ENCODE assay signal across 9 cellular contexts in genomic region chr4:138953962-138954371, GRCh38.
DNase-seq lines count a peak whose midpoint lies in the region; FAIRE-seq and TF ChIP-seq lines count a peak whose summit lies in the region.
"Had no signal": no experiment of that assay in that cellular context is flagged by ENCODE, and none has a peak within 500 bp of the region (broad histone marks: within the 10 kb centered on the region; RNA-seq: fewer than 3 reads in every experiment).

No MANE protein-coding gene starts in this region.

- no peaks in the 10 kb centered on the region for H4K20me1 ChIP-seq in keratinocyte (ENCODE audit: control insufficient read depth, extremely low read depth, insufficient read depth, low read length)

- peaks cover 8% of the 10 kb centered on the region for H3K4me1 Mint-ChIP-seq in activated T-helper 1 cell treated with anti-CD3 and anti-CD28 coated beads, Interleukin-12 subunit alpha, Interleukin-12 subunit beta, Interleukin-2, Interleukin-4 antibody, amounts not matched to agents 30 ng/mL and 10 ng/mL and 1 ng/mL, durations not matched to agents 14 hours and 24 hours and 36 hours (ENCODE audit: low read depth)

- H3K36me3 ChIP-seq in keratinocyte (ENCODE audit: control insufficient read depth in 2 of 2, extremely low read depth in 1 of 2, insufficient read depth in 2 of 2, low read length in 2 of 2) (no peaks in the 10 kb centered on the region), suprapubic skin (no peaks in the 10 kb centered on the region)

- H3K9me3 Mint-ChIP-seq in activated T-helper 1 cell treated with anti-CD3 and anti-CD28 coated beads, Interleukin-12 subunit alpha, Interleukin-12 subunit beta, Interleukin-2, Interleukin-4 antibody, amounts not matched to agents 30 ng/mL and 10 ng/mL and 1 ng/mL, durations not matched to agents 14 hours and 24 hours and 36 hours, result no peaks in the 10 kb centered on the region

- peak; percentile 31 for DNase-seq in HFF-Myc (ENCODE audit: extremely low read depth, low read depth)
- DNase-seq in astrocyte of the hippocampus (ENCODE audit: low read depth, low spot score), result peak; percentile 97
- no peak for DNase-seq in keratinocyte (ENCODE audit: low read depth, low spot score)
- DNase-seq in suprapubic skin (ENCODE audit: low spot score in 2 of 2), result peak in 1 of 2 donors; percentile 68
- no peak for DNase-seq in posterior vena cava (ENCODE audit: low spot score)
- DNase-seq in NCI-H146 treated with DMSO at 0.1 percent for 48 hours (lab: John Stamatoyannopoulos, UW; ENCODE audit: unreplicated experiment), result no peak
- no peak for DNase-seq in activated T-helper 1 cell treated with anti-CD3 and anti-CD28 coated beads, Interleukin-12 subunit alpha, Interleukin-12 subunit beta, Interleukin-2, Interleukin-4 antibody, amounts not matched to agents 30 ng/mL and 10 ng/mL and 1 ng/mL, durations not matched to agents 14 hours and 24 hours and 36 hours (ENCODE audit: low spot score)
- no peak for DNase-seq in stimulated activated naive CD4-positive, alpha-beta T cell (lab: John Stamatoyannopoulos, UW)
- DNase-seq: activated naive CD4-positive, alpha-beta T cell treated with Interleukin-2 at 50 U/mL for 16 hours had no signal

- H3K27ac ChIP-seq in keratinocyte (ENCODE audit: control insufficient read depth, insufficient read depth, low read length) (peak overlapping the region; percentile 45), suprapubic skin (peak overlapping the region; percentile 47)

- no peak overlapping the region for H3K4me3 Mint-ChIP-seq in activated T-helper 1 cell treated with anti-CD3 and anti-CD28 coated beads, Interleukin-12 subunit alpha, Interleukin-12 subunit beta, Interleukin-2, Interleukin-4 antibody, amounts not matched to agents 30 ng/mL and 10 ng/mL and 1 ng/mL, durations not matched to agents 14 hours and 24 hours and 36 hours

- H3K4me1 ChIP-seq in keratinocyte (ENCODE audit: control insufficient read depth, extremely low read depth, insufficient read depth, low read length) (peaks cover 33% of the 10 kb centered on the region), suprapubic skin (peaks cover 27% of the 10 kb centered on the region)

- TF ChIP-seq POLR2A in suprapubic skin (IDR thresholded peaks at IDR 0.05), result no peak

- peak overlapping the region; percentile 38 for H2AFZ ChIP-seq in keratinocyte (ENCODE audit: control insufficient read depth, low read length)

- H3K79me2 ChIP-seq in keratinocyte (ENCODE audit: control insufficient read depth, insufficient read depth, low read length), result no peaks in the 10 kb centered on the region

- TF ChIP-seq CTCF in HFF-Myc (IDR thresholded peaks at IDR 0.05; ENCODE audit: low read depth, low read length, missing control alignments), result no peak
- TF ChIP-seq CTCF in keratinocyte (optimal IDR thresholded peaks at IDR 0.05 in 1 of 3, IDR thresholded peaks at IDR 0.05 in 1 of 3, conservative IDR thresholded peaks at IDR 0.05 in 1 of 3; ENCODE audit: extremely low read depth in 1 of 3, insufficient read depth in 2 of 3, low read length in 3 of 3), result no peak
- TF ChIP-seq CTCF in suprapubic skin (IDR thresholded peaks at IDR 0.05), result no peak

- no peaks in the 10 kb centered on the region for H3K36me3 Mint-ChIP-seq in activated T-helper 1 cell treated with anti-CD3 and anti-CD28 coated beads, Interleukin-12 subunit alpha, Interleukin-12 subunit beta, Interleukin-2, Interleukin-4 antibody, amounts not matched to agents 30 ng/mL and 10 ng/mL and 1 ng/mL, durations not matched to agents 14 hours and 24 hours and 36 hours (ENCODE audit: low read depth)

- intact Hi-C loops in posterior vena cava (cut with DNase I), result no loop called here
- intact Hi-C loops in activated T-helper 1 cell treated with anti-CD3 and anti-CD28 coated beads, Interleukin-12 subunit alpha, Interleukin-12 subunit beta, Interleukin-2, Interleukin-4 antibody, amounts not matched to agents 30 ng/mL and 10 ng/mL and 1 ng/mL, durations not matched to agents 14 hours and 24 hours and 36 hours (cut with micrococcal nuclease), result no loop called here

- peak; percentile 48 for FAIRE-seq in keratinocyte (lab: Jason Lieb, UNC)

- dilution Hi-C loops in keratinocyte (cut with MboI; ENCODE audit: extremely low pct_ligation_motif_present, low sequenced_read_pairs), result no loop called here

- WGBS in suprapubic skin, result 0% methylated on average over 2 of the region's 2 CpGs

- H3K27me3 Mint-ChIP-seq in activated T-helper 1 cell treated with anti-CD3 and anti-CD28 coated beads, Interleukin-12 subunit alpha, Interleukin-12 subunit beta, Interleukin-2, Interleukin-4 antibody, amounts not matched to agents 30 ng/mL and 10 ng/mL and 1 ng/mL, durations not matched to agents 14 hours and 24 hours and 36 hours (ENCODE audit: insufficient read depth), result peaks cover 9% of the 10 kb centered on the region

- no peaks in the 10 kb centered on the region for H3K9me1 ChIP-seq in keratinocyte (ENCODE audit: control insufficient read depth, extremely low read depth, insufficient read depth, low read length)

- H3K4me3 ChIP-seq in HFF-Myc (replicated peaks; ENCODE audit: low read depth, low read length), result no peak overlapping the region
- H3K4me3 ChIP-seq in keratinocyte (ENCODE audit: control insufficient read depth in 2 of 3, extremely low read depth in 1 of 3, insufficient read depth in 2 of 3, low read depth in 1 of 3, low read length in 3 of 3), result no peak overlapping the region
- H3K4me3 ChIP-seq in suprapubic skin, result no peak overlapping the region

- peak overlapping the region; percentile 22 for H3K9ac ChIP-seq in keratinocyte (ENCODE audit: control insufficient read depth, extremely low read depth, insufficient read depth, low read length)

- H3K9me3 ChIP-seq in keratinocyte (ENCODE audit: control insufficient read depth, low read depth, low read length) (no peaks in the 10 kb centered on the region), suprapubic skin (no peaks in the 10 kb centered on the region)

- H3K27me3 ChIP-seq in keratinocyte (ENCODE audit: control insufficient read depth, extremely low read depth, insufficient read depth, low read length), result no peaks in the 10 kb centered on the region
- H3K27me3 ChIP-seq in suprapubic skin, result no peaks in the 10 kb centered on the region

- no peak overlapping the region for H3K27ac Mint-ChIP-seq in activated T-helper 1 cell treated with anti-CD3 and anti-CD28 coated beads, Interleukin-12 subunit alpha, Interleukin-12 subunit beta, Interleukin-2, Interleukin-4 antibody, amounts not matched to agents 30 ng/mL and 10 ng/mL and 1 ng/mL, durations not matched to agents 14 hours and 24 hours and 36 hours

- peak overlapping the region; percentile 8 for H3K4me2 ChIP-seq in keratinocyte (ENCODE audit: control insufficient read depth, extremely low read depth, insufficient read depth, low read depth, low read length)

- TF ChIP-seq EP300 in suprapubic skin (IDR thresholded peaks at IDR 0.05), result no peak

Comparison
In these comparisons a context has a peak if more than half of its experiments do, and no peak if none do; other contexts are left out.
1. DNase-seq: peak in HFF-Myc (single experiment) and astrocyte of the hippocampus (single experiment); none in keratinocyte (single experiment), posterior vena cava (single experiment), NCI-H146 treated with DMSO at 0.1 percent for 48 hours (single experiment), activated T-helper 1 cell treated with anti-CD3 and anti-CD28 coated beads, Interleukin-12 subunit alpha, Interleukin-12 subunit beta, Interleukin-2, Interleukin-4 antibody, amounts not matched to agents 30 ng/mL and 10 ng/mL and 1 ng/mL, durations not matched to agents 14 hours and 24 hours and 36 hours (single experiment) and stimulated activated naive CD4-positive, alpha-beta T cell (0 of 6).